8 cellular contexts compared by ENCODE assay signal in genomic region chr2:30146337-30147195, GRCh38. TPM values are rescaled to one million over a fixed set of nuclear protein-coding genes. Genes with fewer than 3 reads are reported as not detected.
DNase-seq lines count a peak whose midpoint lies in the region; ATAC-seq, FAIRE-seq and TF ChIP-seq lines count a peak whose summit lies in the region.

Gene YPEL5, plus strand, starts transcription at chr2:30147007. Its CDS starts 9,645 bp downstream, at chr2:30156652.

- peak within 1 kb of the TSS; percentile 81 for H3K4me2 ChIP-seq in Loucy (ENCODE audit: low read depth, low read length, poor library complexity, severe bottlenecking)

- TF ChIP-seq POLR2A in H54 (IDR thresholded peaks at IDR 0.05; ENCODE audit: low read depth, low read length) (peak; percentile 44; the same call in 1 of the 2 replicates), Raji (IDR thresholded peaks at IDR 0.05; ENCODE audit: insufficient read depth, low read depth, low read length) (peak; percentile 52)

- POLR2A ChIA-PET in naive thymus-derived CD8-positive, alpha-beta T cell (lab: Charles Lee) = interaction anchor here (0.6 to 4.3 kb wide), 27 partner anchors 8 to 1395 kb away, joined by 3 to 111 read pairs (median 4); partner anchors contain the start of genes LBH, PPP1CB and TRMT61B

- TF ChIP-seq CTCF in Loucy (conservative IDR thresholded peaks at IDR 0.05; ENCODE audit: low read length) (no peak), fibroblast of mammary gland (conservative IDR thresholded peaks at IDR 0.05; ENCODE audit: control insufficient read depth, insufficient read depth, low read depth, low read length) (no peak)

- H3F3A ChIP-seq in Loucy (ENCODE audit: low read depth) = no peaks in the 10 kb centered on the region

- no peaks in the 10 kb centered on the region for H3K36me3 ChIP-seq in Loucy (ENCODE audit: insufficient read depth, low read length)

- H3K27ac Mint-ChIP-seq in naive thymus-derived CD8-positive, alpha-beta T cell = peak within 1 kb of the TSS; percentile 99 to 100 (median 100)

- H3K9me3 ChIP-seq in Loucy (ENCODE audit: insufficient read depth, low read depth, low read length) = no peaks in the 10 kb centered on the region

- peaks cover 33% of the 10 kb centered on the region for H3K79me2 ChIP-seq in Loucy (ENCODE audit: insufficient read depth, low read length)

- H3K4me3 ChIP-seq in Loucy (ENCODE audit: low read length, poor library complexity, severe bottlenecking) = peak within 1 kb of the TSS; percentile 79
- peak within 1 kb of the TSS; percentile 75 for H3K4me3 ChIP-seq in fibroblast of mammary gland (ENCODE audit: control insufficient read depth, low read depth, low read length)

- peak within 1 kb of the TSS; percentile 81 to 95 (median 90) for H3K4me3 Mint-ChIP-seq in naive thymus-derived CD8-positive, alpha-beta T cell

- H2AFZ ChIP-seq in Loucy (ENCODE audit: low read length) = peak within 1 kb of the TSS; percentile 85

- FAIRE-seq in H54 (lab: Jason Lieb, UNC) = peak; percentile 97

- peaks cover 32% of the 10 kb centered on the region for H4K20me1 ChIP-seq in Loucy (ENCODE audit: insufficient read depth, low read length, poor library complexity, severe bottlenecking)

- H3K9me2 ChIP-seq in Loucy (replicated peaks; ENCODE audit: low read depth, low read length) = no peaks in the 10 kb centered on the region

- peak within 1 kb of the TSS; percentile 86 for H3K9ac ChIP-seq in Loucy (ENCODE audit: low read depth, low read length, poor library complexity, severe bottlenecking)

- no peaks in the 10 kb centered on the region for H3K27me3 ChIP-seq in Loucy (ENCODE audit: insufficient read depth, low read length, poor library complexity, severe bottlenecking)

- H3K27me3 Mint-ChIP-seq in naive thymus-derived CD8-positive, alpha-beta T cell = no peaks in the 10 kb centered on the region

- H3K4me1 ChIP-seq in Loucy (ENCODE audit: insufficient read depth, low read length, poor library complexity, severe bottlenecking) = peaks cover 33% of the 10 kb centered on the region

- peaks cover 25 to 54% (median 50%) of the 10 kb centered on the region in 4 donors for H3K4me1 Mint-ChIP-seq in naive thymus-derived CD8-positive, alpha-beta T cell

- ATAC-seq in naive thymus-derived CD8-positive, alpha-beta T cell = peak; percentile 81 to 82

- peak; percentile 99 for DNase-seq in EL
- DNase-seq in H54 (ENCODE audit: insufficient read length, low spot score) = peak; percentile 95
- DNase-seq in activated T-helper 9 cell treated with anti-CD3 and anti-CD28 coated beads, Interleukin-2, amount 50 U/mL, for 16 hours (ENCODE audit: low read depth) = peak; percentile 99
- peak; percentile 99 for DNase-seq in fibroblast of mammary gland (ENCODE audit: low read depth)
- DNase-seq in naive thymus-derived CD8-positive, alpha-beta T cell = peak; percentile 95 to 100 (median 100)
- DNase-seq in stimulated activated naive CD4-positive, alpha-beta T cell (lab: John Stamatoyannopoulos, UW) = peak; percentile 98 to 100 (median 100)

- no peaks in the 10 kb centered on the region for H3K9me3 Mint-ChIP-seq in naive thymus-derived CD8-positive, alpha-beta T cell

- peaks cover 0 to 34% (median 11%) of the 10 kb centered on the region in 3 donors for H3K36me3 Mint-ChIP-seq in naive thymus-derived CD8-positive, alpha-beta T cell

RNA-seq across cellular contexts. Expression of gene YPEL5, which starts in this region (rescaled TPM):
- 100 to 1,000 TPM in 1 of 2 experiments, 10 to 100 TPM in 1; 99.8 to 106 TPM for total RNA-seq in naive thymus-derived CD8-positive, alpha-beta T cell
- polyA plus RNA-seq in naive thymus-derived CD8-positive, alpha-beta T cell = 100 to 1,000 TPM in 2 of 3 donors, 10 to 100 TPM in 1; 88.3 to 155 (median 103) TPM

Comparison
In these comparisons a context has a peak if more than half of its experiments do, and no peak if none do; other contexts are left out.
1. Peak in every context shown above with its lines: DNase-seq, ATAC-seq and H3K4me3 ChIP-seq.